In the genomic region with DNA sequence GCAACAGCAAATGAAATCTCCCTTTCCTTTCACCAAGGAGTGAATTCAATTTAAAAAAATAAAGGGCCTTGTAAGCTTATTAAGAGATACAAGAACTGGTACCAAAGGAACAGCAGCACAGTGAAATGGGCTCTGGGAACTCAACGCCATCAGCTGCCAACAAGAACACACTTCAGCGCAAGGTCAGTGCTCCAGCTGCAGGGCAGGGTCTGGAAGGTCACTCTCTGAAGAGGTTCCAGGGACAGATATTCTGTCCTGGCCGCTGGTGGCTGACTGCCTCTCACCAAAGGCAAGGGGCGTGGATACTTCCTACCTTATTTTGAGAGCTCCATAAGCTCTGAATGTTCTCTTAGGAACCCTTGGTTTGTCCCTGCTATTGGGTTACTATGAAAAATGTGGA, we compare ENCODE assay signal across 18 cellular contexts.
A peak's percentile ranks its signal among the peaks of the same experiment; 100 is the strongest.
DNase-seq lines count a peak whose midpoint lies in the region; ATAC-seq and TF ChIP-seq lines count a peak whose summit lies in the region.
"Had no signal": no experiment of that assay in that cellular context is flagged by ENCODE, and none has a peak within 500 bp of the region (broad histone marks: within the 10 kb centered on the region; RNA-seq: fewer than 3 reads in every experiment).

No MANE protein-coding gene starts in this region.

- H3K4me1 ChIP-seq in right cardiac atrium (ENCODE audit: control insufficient read depth, insufficient read depth, low read length) = peaks cover 8% of the 10 kb centered on the region
- H3K4me1 ChIP-seq in sigmoid colon = peaks cover 0 to 18% (median 4%) of the 10 kb centered on the region in 4 donors
- H3K4me1 ChIP-seq: BLaER1 treated with 17β-estradiol and CSF1 and Interleukin-3, amounts not matched to agents 10 nM and 100 nM had no signal

- 78% methylated on average over 4 of the region's 4 CpGs for WGBS in right cardiac atrium
- 82 to 92% methylated on average over 4 of the region's 4 CpGs for WGBS in sigmoid colon, 2 donors

- no peak overlapping the region for H3K4me3 ChIP-seq in right cardiac atrium (ENCODE audit: low read length)
- no peak overlapping the region for H3K4me3 ChIP-seq in sigmoid colon
- H3K4me3 ChIP-seq: BLaER1 treated with 17β-estradiol and CSF1 and Interleukin-3, amounts not matched to agents 10 nM and 100 nM; GM12878; GM23338 had no signal

- peaks cover 0 to 27% (median 0%) of the 10 kb centered on the region in 4 donors for H3K36me3 ChIP-seq in sigmoid colon

- TF ChIP-seq EP300 in sigmoid colon (IDR thresholded peaks at IDR 0.05) = no peak

- no peak for TF ChIP-seq POLR2A in sigmoid colon (IDR thresholded peaks at IDR 0.05)

- H3K9me3 ChIP-seq in right cardiac atrium (ENCODE audit: control insufficient read depth, low read length) = no peaks in the 10 kb centered on the region
- H3K9me3 ChIP-seq in sigmoid colon = no peaks in the 10 kb centered on the region

- TF ChIP-seq CTCF in sigmoid colon (IDR thresholded peaks at IDR 0.05) = no peak

- no peaks in the 10 kb centered on the region for H3K27me3 ChIP-seq in right cardiac atrium (ENCODE audit: control insufficient read depth, insufficient read depth)
- H3K27me3 ChIP-seq in sigmoid colon = no peaks in the 10 kb centered on the region
- H3K27me3 ChIP-seq: BLaER1 treated with 17β-estradiol and CSF1 and Interleukin-3, amounts not matched to agents 10 nM and 100 nM had no signal

- intact Hi-C loops in Right ventricle myocardium superior (cut with DNase I) = no loop called here
- intact Hi-C loops in left cardiac atrium (cut with DNase I) = no loop called here
- intact Hi-C loops in right cardiac atrium (cut with DNase I) = no loop called here
- intact Hi-C loops in sigmoid colon (cut with DNase I) = no loop called here

- ATAC-seq in Right ventricle myocardium superior (ENCODE audit: poor library complexity) (peak; percentile 86), left cardiac atrium (peak; percentile 32 to 59), right cardiac atrium (peak; percentile 39 to 52)
- ATAC-seq: CD8-positive, alpha-beta T cell; GM12878 had no signal

- peak; percentile 59 for DNase-seq in Right ventricle myocardium superior
- no peak for DNase-seq in left cardiac atrium
- DNase-seq in right cardiac atrium = no peak
- DNase-seq in NCI-H1092 treated with DMSO at 0.1 percent for 48 hours (lab: John Stamatoyannopoulos, UW) = no peak
- no peak for DNase-seq in NCI-H2107 treated with DMSO at 0.1 percent for 48 hours (lab: John Stamatoyannopoulos, UW; ENCODE audit: unreplicated experiment)
- DNase-seq in sigmoid colon = no peak
- DNase-seq: CD8-positive, alpha-beta T cell; DMS 273 treated with DMSO at 0.1 percent for 48 hours; DMS53; DND-41; EL; HCEC 1CT; HFFc6; IMR-90 had no signal

- H3K27ac ChIP-seq in right cardiac atrium (ENCODE audit: low read length) = peak overlapping the region; percentile 28
- no peak overlapping the region for H3K27ac ChIP-seq in sigmoid colon
- H3K27ac ChIP-seq: BLaER1 treated with 17β-estradiol and CSF1 and Interleukin-3, amounts not matched to agents 10 nM and 100 nM; HL-60 had no signal
